In genomic region chr20:63943808-63944077, GRCh38 we compare ENCODE assay signal across 1 cellular context.
A peak's percentile ranks its signal among the peaks of the same experiment; 100 is the strongest.
TF ChIP-seq lines count a peak whose summit lies in the region.

No MANE protein-coding gene starts in this region.

TF ChIP-seq in HepG2, 621 proteins besides CTCF, POLR2A, EP300 and RAD21:
- TF ChIP-seq FIP1L1 (IDR thresholded peaks at IDR 0.05; ENCODE audit: borderline replicate concordance, insufficient read depth, low read depth, low read length) (no peak), FOSL2 (CRISPR knock-in tag; IDR thresholded peaks at IDR 0.05) (0 out of 2 replicates have a peak, but pooled peaks have one; percentile 8), E2F5 (CRISPR knock-in tag; conservative IDR thresholded peaks at IDR 0.05) (no peak), RBM22 (optimal IDR thresholded peaks at IDR 0.05; ENCODE audit: low read length) (peak; percentile 13), POLR2AphosphoS5 (IDR thresholded peaks at IDR 0.05; ENCODE audit: low read depth, low read length) (no peak), GPBP1L1 (CRISPR knock-in tag; IDR thresholded peaks at IDR 0.05) (no peak), ZNF274 (CRISPR knock-in tag; IDR thresholded peaks at IDR 0.05) (0 out of 2 replicates have a peak, but pooled peaks have one; percentile 42), ZNF776 (CRISPR knock-in tag; IDR thresholded peaks at IDR 0.05) (no peak), ARID4A (CRISPR knock-in tag; IDR thresholded peaks at IDR 0.05; ENCODE audit: borderline replicate concordance) (0 out of 2 replicates have a peak, but pooled peaks have one; percentile 16), RARA (CRISPR knock-in tag; IDR thresholded peaks at IDR 0.05) (no peak), ZNF468 (CRISPR knock-in tag; IDR thresholded peaks at IDR 0.05) (no peak), ZNF780A (CRISPR knock-in tag; IDR thresholded peaks at IDR 0.05) (no peak), ARID2 (CRISPR knock-in tag; IDR thresholded peaks at IDR 0.05; ENCODE audit: borderline replicate concordance) (no peak), ZNF704 (CRISPR knock-in tag; IDR thresholded peaks at IDR 0.05; ENCODE audit: borderline replicate concordance) (no peak), NR3C1 (CRISPR knock-in tag; IDR thresholded peaks at IDR 0.05) (no peak), ZSCAN20 (CRISPR knock-in tag; IDR thresholded peaks at IDR 0.05; ENCODE audit: borderline replicate concordance) (no peak), GZF1 (CRISPR knock-in tag; IDR thresholded peaks at IDR 0.05) (no peak), TAF1 (CRISPR knock-in tag; IDR thresholded peaks at IDR 0.05) (no peak), ZFP90 (CRISPR knock-in tag; IDR thresholded peaks at IDR 0.05; ENCODE audit: borderline replicate concordance) (0 out of 2 replicates have a peak, but pooled peaks have one; percentile 32), RXRA (CRISPR knock-in tag; IDR thresholded peaks at IDR 0.05) (no peak), CREBL2 (CRISPR knock-in tag; IDR thresholded peaks at IDR 0.05; ENCODE audit: borderline replicate concordance) (no peak), ATF3 (CRISPR knock-in tag; IDR thresholded peaks at IDR 0.05) (no peak), SYNCRIP (IDR thresholded peaks at IDR 0.05; ENCODE audit: insufficient read depth, low read depth, low read length) (no peak)
